ENCODE assay signal across 19 cellular contexts in the genomic region with DNA sequence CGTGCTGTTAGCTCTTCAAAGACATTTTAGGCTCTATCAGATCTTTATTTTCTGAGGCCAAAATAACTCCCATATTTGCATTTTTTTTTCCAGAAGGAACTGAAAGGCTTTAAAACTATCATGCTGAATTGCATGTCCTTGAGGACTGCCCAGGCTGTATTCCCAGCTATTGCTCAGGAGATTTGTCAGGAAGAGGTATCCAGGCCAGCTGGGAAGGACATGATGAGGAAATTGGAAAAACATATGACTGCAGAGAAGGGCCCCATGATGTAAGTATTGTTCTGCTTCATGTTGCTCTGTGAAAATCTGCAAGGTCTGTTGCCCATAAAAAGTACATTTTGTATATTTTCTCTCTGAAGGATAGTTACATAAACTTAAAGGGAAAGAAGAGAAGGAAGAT. TPM values are rescaled to one million over a fixed set of nuclear protein-coding genes. Genes with fewer than 3 reads are reported as not detected.
A peak's percentile ranks its signal among the peaks of the same experiment; 100 is the strongest.
DNase-seq lines count a peak whose midpoint lies in the region; ATAC-seq and TF ChIP-seq lines count a peak whose summit lies in the region.
"Had no signal": no experiment of that assay in that cellular context is flagged by ENCODE, and none has a peak within 500 bp of the region (broad histone marks: within the 10 kb centered on the region; RNA-seq: fewer than 3 reads in every experiment).

No MANE protein-coding gene starts in this region.

- TF ChIP-seq EP300 in tibial nerve (IDR thresholded peaks at IDR 0.05) = peak; percentile 16 to 83

- H3K4me1 ChIP-seq in adrenal gland (replicated peaks in 1 of 2) (peaks cover under 1 to 4% of the 10 kb centered on the region in 2 donors), tibial nerve (peaks cover 0 to 30% (median 6%) of the 10 kb centered on the region in 4 donors)

- no peak overlapping the region for H3K4me3 ChIP-seq in adrenal gland
- no peak overlapping the region for H3K4me3 ChIP-seq in fibroblast of pulmonary artery (replicated peaks; ENCODE audit: low read depth, low read length)
- H3K4me3 ChIP-seq in tibial nerve = no peak overlapping the region
- H3K4me3 ChIP-seq: thoracic aorta had no signal

- H3K27ac ChIP-seq in adrenal gland (peak overlapping the region in 4 of 5 donors; percentile 23 to 85 (median 67)), tibial nerve (peak overlapping the region in 2 of 4 donors; percentile 75 to 77)
- H3K27ac ChIP-seq: thoracic aorta, WERI-Rb-1 had no signal

- WGBS in adrenal gland, 4 donors = 41 to 55% (median 51%) methylated on average over 1 of the region's 1 CpG
- WGBS in tibial nerve, 2 donors = 72 to 81% methylated on average over 1 of the region's 1 CpG

- intact Hi-C loops in adrenal gland (cut with DNase I) = loop anchor here in 1 of 2 donors (5.0 kb wide), 1 partner anchor 91 kb away; no protein-coding TSS in a partner anchor

- no peak for TF ChIP-seq POLR2A in adrenal gland (IDR thresholded peaks at IDR 0.05)
- TF ChIP-seq POLR2A in tibial nerve (IDR thresholded peaks at IDR 0.05) = no peak

- H3K9me3 ChIP-seq in adrenal gland (replicated peaks in 1 of 3) = no peaks in the 10 kb centered on the region
- H3K9me3 ChIP-seq in tibial nerve = no peaks in the 10 kb centered on the region
- H3K9me3 ChIP-seq: thoracic aorta had no signal

- TF ChIP-seq CTCF in adrenal gland (IDR thresholded peaks at IDR 0.05) (no peak), fibroblast of pulmonary artery (IDR thresholded peaks at IDR 0.05; ENCODE audit: low read length, missing control alignments) (no peak), tibial nerve (IDR thresholded peaks at IDR 0.05) (no peak)

- no peaks in the 10 kb centered on the region for H3K27me3 ChIP-seq in adrenal gland
- H3K27me3 ChIP-seq in tibial nerve = no peaks in the 10 kb centered on the region

- ATAC-seq in GM19351 (IDR thresholded peaks at IDR 0.05; ENCODE audit: unreplicated experiment) = no peak
- ATAC-seq: activated naive CD8-positive, alpha-beta T cell treated with anti-CD3 and anti-CD28 coated beads, Interleukin-2, amount 50 U/mL, for 24 hours; activated T-cell treated with anti-CD3 and anti-CD28 coated beads, Interleukin-2, amount 50 U/mL, for 72 hours; T-cell had no signal

- DNase-seq in adrenal gland = peak in 3 of 7 donors; percentile 49 to 65 (median 62)
- DNase-seq in fibroblast of pulmonary artery (ENCODE audit: low read depth) = peak; percentile 70
- DNase-seq in mesenteric fat pad (ENCODE audit: low spot score) = peak; percentile 12
- DNase-seq in tibial nerve (ENCODE audit: low spot score in 2 of 2) = peak in 1 of 2 donors; percentile 56
- DNase-seq in NCI-H2227 treated with DMSO at 0.1 percent for 48 hours (lab: John Stamatoyannopoulos, UW) = no peak
- no peak for DNase-seq in nucleus accumbens (lab: John Stamatoyannopoulos, UW)
- DNase-seq: activated CD4-positive, alpha-beta memory T cell treated with anti-CD3 and anti-CD28 coated beads for 36 hours; activated naive CD8-positive, alpha-beta T cell treated with anti-CD3 and anti-CD28 coated beads, Interleukin-2, amount 50 U/mL, for 24 hours; activated T-cell treated with anti-CD3 and anti-CD28 coated beads, Interleukin-2, amount 50 U/mL, for 72 hours; central memory CD4-positive, alpha-beta T cell; effector memory CD4-positive, alpha-beta T cell; foreskin melanocyte; NCI-H1436 treated with DMSO at 0.1 percent for 48 hours; NCI-H345; stimulated activated CD4-positive, alpha-beta T cell treated with anti-CD3 and anti-CD28 coated beads, Interleukin-2, amount 100 ng/mL, for 24 hours; T-cell; WERI-Rb-1 had no signal

- H3K36me3 ChIP-seq in adrenal gland (replicated peaks in 1 of 2) (no peaks in the 10 kb centered on the region), tibial nerve (no peaks in the 10 kb centered on the region)
- H3K36me3 ChIP-seq: thoracic aorta had no signal

RNA-seq across cellular contexts. Expression of gene CDC6, which starts 5.7 kb away (rescaled TPM):
- total RNA-seq in adrenal gland (10 to 100 TPM in 1 of 8 donors, 1 to 10 TPM in 6, under 1 TPM in 1; 0.69 to 12.1 (median 2.5) TPM), mesenteric fat pad (2.4 TPM), tibial nerve (1 to 10 TPM in 1 of 4 donors, under 1 TPM in 3; 0.20 to 1.8 (median 0.43) TPM)
- polyA plus RNA-seq in adrenal gland = 10 to 100 TPM in 1 of 3 donors, 1 to 10 TPM in 2; 1.0 to 31.3 (median 1.0) TPM

RNA-seq across cellular contexts. Expression of gene RARA, which starts 15.6 kb away (rescaled TPM):
- 10 to 100 TPM; 24.8 to 51.8 (median 34.4) TPM for total RNA-seq in adrenal gland
- polyA plus RNA-seq in adrenal gland = 10 to 100 TPM; 12.7 to 58.2 (median 26.8) TPM
- 70.3 TPM for total RNA-seq in mesenteric fat pad
- total RNA-seq in tibial nerve = 10 to 100 TPM; 28.9 to 58.2 (median 46.4) TPM

Comparison
In these comparisons a context has a peak if more than half of its experiments do, and no peak if none do; other contexts are left out.
1. DNase-seq: peak in fibroblast of pulmonary artery (single experiment) and mesenteric fat pad (single experiment); none in NCI-H2227 treated with DMSO at 0.1 percent for 48 hours (single experiment) and nucleus accumbens (0 of 56).